ENCODE assay signal across 15 cellular contexts in genomic region chr7:150515752-150516151, GRCh38. TPM values are rescaled to one million over a fixed set of nuclear protein-coding genes. Genes with fewer than 3 reads are reported as not detected.
DNase-seq lines count a peak whose midpoint lies in the region; ATAC-seq, FAIRE-seq and TF ChIP-seq lines count a peak whose summit lies in the region.
"Had no signal": no experiment of that assay in that cellular context is flagged by ENCODE, and none has a peak within 500 bp of the region (broad histone marks: within the 10 kb centered on the region; RNA-seq: fewer than 3 reads in every experiment).

No MANE protein-coding gene starts in this region.

- H3K4me1 ChIP-seq in GM12878 (ENCODE audit: control insufficient read depth, insufficient read depth, low read length) (no peaks in the 10 kb centered on the region; the same call in 1 of the 2 replicates), mononuclear cell (ENCODE audit: insufficient read depth, low read length) (peaks cover 35% of the 10 kb centered on the region), upper lobe of left lung (peaks cover 0 to 5% (median 2%) of the 10 kb centered on the region in 4 donors)

- intact Hi-C loops in GM12878 (cut with micrococcal nuclease; ENCODE audit: unreplicated experiment), result no loop called here

- peak overlapping the region; percentile 63 for H3K27ac ChIP-seq in GM12878 (ENCODE audit: control insufficient read depth, insufficient read depth)
- peak overlapping the region; percentile 80 to 87 (median 82) for H3K27ac ChIP-seq in upper lobe of left lung
- H3K27ac ChIP-seq: epithelial cell of prostate had no signal

- RAD21 ChIA-PET in GM12878 (lab: Charles Lee; ENCODE audit: unreplicated experiment), result no interaction called here

- H2AFZ ChIP-seq in GM12878 (ENCODE audit: control insufficient read depth, low read depth, low read length), result peak overlapping the region; percentile 50

- no peak for TF ChIP-seq RAD21 in GM12878 (IDR thresholded peaks at IDR 0.05; ENCODE audit: insufficient read depth, low read depth, low read length)

- peaks cover 26% of the 10 kb centered on the region for H3K79me2 ChIP-seq in GM12878 (ENCODE audit: control insufficient read depth, insufficient read depth, low read length)

- H3K4me2 ChIP-seq in GM12878 (ENCODE audit: control insufficient read depth, insufficient read depth), result peak overlapping the region; percentile 66

- H3K9ac ChIP-seq in GM12878 (ENCODE audit: control insufficient read depth, insufficient read depth, low read length), result peak overlapping the region; percentile 72

- no peaks in the 10 kb centered on the region for H3K27me3 ChIP-seq in GM12878 (replicated peaks in 1 of 2; ENCODE audit: control insufficient read depth in 2 of 2, insufficient read depth in 2 of 2, low read length in 1 of 2)
- no peaks in the 10 kb centered on the region for H3K27me3 ChIP-seq in mononuclear cell (ENCODE audit: insufficient read depth, low read length)
- H3K27me3 ChIP-seq in upper lobe of left lung, result no peaks in the 10 kb centered on the region

- in situ Hi-C loops in GM12878 (cut with MboI), result no loop called here

- SMC1A ChIA-PET in GM12878 (lab: Charles Lee; ENCODE audit: uncharacterized antibody, unreplicated experiment), result interaction anchor here (0.8 to 1.3 kb wide), 2 partner anchors 152 to 238 kb away, joined by 3 to 4 read pairs; no protein-coding TSS in a partner anchor

- TF ChIP-seq EP300 in GM12878 (IDR thresholded peaks at IDR 0.05; ENCODE audit: borderline replicate concordance in 1 of 2, control insufficient read depth in 1 of 2, low read depth in 2 of 2, low read length in 2 of 2), result no peak
- TF ChIP-seq EP300 in upper lobe of left lung (IDR thresholded peaks at IDR 0.05), result no peak

- CTCF ChIA-PET in GM12878 (lab: Yijun Ruan, JAX), result interaction anchor here (1.2 kb wide), 1 partner anchor 67 kb away, joined by 4 read pairs; no protein-coding TSS in a partner anchor

- TF ChIP-seq CTCF in GM12878 (IDR thresholded peaks at IDR 0.05 in 2 of 3, conservative IDR thresholded peaks at IDR 0.05 in 1 of 3; ENCODE audit: control insufficient read depth in 2 of 3, extremely low read depth in 1 of 3, insufficient read depth in 1 of 3, low read depth in 3 of 3, low read length in 3 of 3) (no peak), upper lobe of left lung (IDR thresholded peaks at IDR 0.05) (no peak)

- H3K4me3 ChIP-seq in GM12878 (peak overlapping the region; percentile 80), mononuclear cell (ENCODE audit: low read length) (peak overlapping the region; percentile 74), upper lobe of left lung (peak overlapping the region; percentile 19 to 62 (median 41))

- peak; percentile 12 for DNase-seq in activated effector memory CD4-positive, alpha-beta T cell treated with Interleukin-2 at 50 U/mL for 16 hours
- DNase-seq in activated effector memory CD4-positive, alpha-beta T cell treated with anti-CD3 and anti-CD28 coated beads, Interleukin-2, amount 50 U/mL, for 16 hours, result no peak
- DNase-seq in GM12878 (ENCODE audit: low read depth, low spot score) (no peak), upper lobe of left lung (no peak), DMS114 treated with DMSO at 0.1 percent for 48 hours (lab: John Stamatoyannopoulos, UW; ENCODE audit: unreplicated experiment) (no peak), globus pallidus (ENCODE audit: low spot score) (no peak)
- no peak for DNase-seq in stimulated activated CD4-positive, alpha-beta T cell treated with anti-CD3 and anti-CD28 coated beads, Interleukin-2, amount 100 ng/mL, for 24 hours
- DNase-seq: GDM1, NCI-H1417 treated with DMSO at 0.1 percent for 48 hours, PC-3, posterior cingulate gyrus had no signal

- H3K9me3 ChIP-seq in GM12878 (replicated peaks; ENCODE audit: control insufficient read depth, insufficient read depth, low read length) (peaks cover 7% of the 10 kb centered on the region; the same call in 1 of the 3 replicates), mononuclear cell (ENCODE audit: low read depth, low read length) (no peaks in the 10 kb centered on the region), upper lobe of left lung (no peaks in the 10 kb centered on the region)

- no peak for TF ChIP-seq POLR2A in GM12878 (IDR thresholded peaks at IDR 0.05; ENCODE audit: low read depth, low read length)
- TF ChIP-seq POLR2A in upper lobe of left lung (IDR thresholded peaks at IDR 0.05), result no peak

- ATAC-seq in GM12878 (peak; percentile 48), upper lobe of left lung (ENCODE audit: low FRiP score in 2 of 2) (peak in 1 of 2 donors; percentile 28)
- ATAC-seq: PC-3 had no signal

- no TSS peak for BruUV-seq in GM12878 (replicated peaks; lab: Mats Ljungman, UMichigan)

- no peaks in the 10 kb centered on the region for H4K20me1 ChIP-seq in GM12878 (ENCODE audit: control insufficient read depth, insufficient read depth)

- 23% methylated on average over 7 of the region's 7 CpGs for WGBS in GM12878 (ENCODE audit: insufficient coverage, insufficient replicate concordance, low lambda C conversion rate, missing lambda C conversion rate)
- WGBS in upper lobe of left lung, 2 donors, result 42 to 57% methylated on average over 7 of the region's 7 CpGs

- no peak for FAIRE-seq in GM12878 (lab: Jason Lieb, UNC)
- FAIRE-seq: TTC549 had no signal

- H3K36me3 ChIP-seq in GM12878 (ENCODE audit: control insufficient read depth in 2 of 2, insufficient read depth in 2 of 2, low read length in 1 of 2), result no peaks in the 10 kb centered on the region; a peak in 1 of 4 replicates
- peaks cover 0 to 9% (median 2%) of the 10 kb centered on the region in 4 donors for H3K36me3 ChIP-seq in upper lobe of left lung

- POLR2A ChIA-PET in GM12878 (lab: Charles Lee), result no interaction called here

TF ChIP-seq in GM12878, 131 proteins besides CTCF, POLR2A, EP300 and RAD21:
- TF ChIP-seq KAT2A (conservative IDR thresholded peaks at IDR 0.05; ENCODE audit: control insufficient read depth, low read depth, low read length) (no peak), POLR2AphosphoS2 (IDR thresholded peaks at IDR 0.05; ENCODE audit: low read depth, low read length) (no peak), SIX5 (IDR thresholded peaks at IDR 0.05; ENCODE audit: low read depth, low read length, severe bottlenecking) (no peak), JUND (IDR thresholded peaks at IDR 0.05; ENCODE audit: low read depth, low read length) (no peak), SIN3A (IDR thresholded peaks at IDR 0.05; ENCODE audit: low read depth, low read length) (no peak)

RNA-seq across cellular contexts. Expression of gene GIMAP7, which starts 1.1 kb away (rescaled TPM):
- total RNA-seq in GM12878 (2013; cell fraction: nucleolus; rRNA removed), result 0.42 TPM in 1 of 2 replicates, not detected in the other
- total RNA-seq in GM12878 (2014; rRNA removed) (2.7 and 2.8 TPM in 2 replicates), GM12878 (2014; rRNA removed; fragmentation: Illumina TruSeq; extraction: Trizol) (4.5 and 5.1 TPM in 2 replicates), GM12878 (2021) (3.4 and 3.9 TPM in 2 replicates), mononuclear cell (44.2 TPM), upper lobe of left lung (10 to 100 TPM; 32.5 to 45.0 (median 36.8) TPM)
- polyA plus RNA-seq in GM12878 (2011; ENCODE audit: low read depth), result 6.3 TPM
- polyA plus RNA-seq in GM12878 (2011; rRNA removed) (4.9 and 7.4 TPM in 2 replicates), GM12878 (2014; fragmentation: Illumina TruSeq; extraction: Trizol) (7.4 and 10.2 TPM in 2 replicates), GM12878 (2014; fragmentation: Nextera tagmentation; extraction: Ambion mirVana) (10 to 100 TPM; 14.1 to 16.6 TPM), GM12878 (2014; rRNA removed) (3.5 and 3.7 TPM in 2 replicates), GM12878 (2016; fragmentation: Nextera tagmentation; extraction: Ambion mirVana) (1 to 10 TPM; 5.8 to 6.8 TPM)
- polyA plus RNA-seq in GM12878 (2011; cell fraction: cytosol; rRNA removed), result 4.9 and 5.4 TPM in 2 replicates
- 3.0 and 3.2 TPM in 2 replicates for polyA plus RNA-seq in GM12878 (2011; cell fraction: nucleus; rRNA removed)
- 7.0 and 9.8 TPM in 2 replicates for polyA plus RNA-seq in GM12878 (2012)
- polyA minus RNA-seq in GM12878 (2011; rRNA and poly(A)+ RNA removed), result 3.1 and 4.6 TPM in 2 replicates
- polyA minus RNA-seq in GM12878 (2011; cell fraction: cytosol; rRNA and poly(A)+ RNA removed), result 2.0 and 2.5 TPM in 2 replicates
- 1.9 and 2.1 TPM in 2 replicates for polyA minus RNA-seq in GM12878 (2011; cell fraction: nucleus; rRNA and poly(A)+ RNA removed)
- total RNA-seq: PC-3 had no signal
- polyA plus RNA-seq: AG04450 had no signal

RNA-seq across cellular contexts. Expression of gene GIMAP4, which starts 51.4 kb away (rescaled TPM):
- total RNA-seq in GM12878 (2013; cell fraction: nucleolus; rRNA removed), result 0.32 and 0.33 TPM in 2 replicates
- 0.11 and 0.98 TPM in 2 replicates for total RNA-seq in GM12878 (2014; rRNA removed)
- 0.28 and 0.40 TPM in 2 replicates for total RNA-seq in GM12878 (2014; rRNA removed; fragmentation: Illumina TruSeq; extraction: Trizol)
- total RNA-seq in GM12878 (2021), result 0.54 and 1.0 TPM in 2 replicates
- 1.4 TPM for polyA plus RNA-seq in GM12878 (2011; ENCODE audit: low read depth)
- 1.5 and 2.5 TPM in 2 replicates for polyA plus RNA-seq in GM12878 (2011; rRNA removed)
- 0.77 and 1.6 TPM in 2 replicates for polyA plus RNA-seq in GM12878 (2011; cell fraction: cytosol; rRNA removed)
- 0.38 and 0.54 TPM in 2 replicates for polyA plus RNA-seq in GM12878 (2011; cell fraction: nucleus; rRNA removed)
- polyA plus RNA-seq in GM12878 (2012), result 1.7 and 3.5 TPM in 2 replicates
- 0.43 and 1.5 TPM in 2 replicates for polyA plus RNA-seq in GM12878 (2014; fragmentation: Illumina TruSeq; extraction: Trizol)
- polyA plus RNA-seq in GM12878 (2014; fragmentation: Nextera tagmentation; extraction: Ambion mirVana), result under 1 TPM in 1 of 2 experiments, not detected in 1; 0.29 TPM
- 0.06 and 0.65 TPM in 2 replicates for polyA plus RNA-seq in GM12878 (2014; rRNA removed)
- polyA plus RNA-seq in GM12878 (2016; fragmentation: Nextera tagmentation; extraction: Ambion mirVana), result under 1 TPM; 0.11 to 0.32 TPM
- polyA minus RNA-seq in GM12878 (2011; rRNA and poly(A)+ RNA removed), result 0.77 and 1.5 TPM in 2 replicates
- polyA minus RNA-seq in GM12878 (2011; cell fraction: cytosol; rRNA and poly(A)+ RNA removed), result 0.94 TPM in 1 of 2 replicates, not detected in the other
- 0.73 TPM in 1 of 2 replicates, not detected in the other for polyA minus RNA-seq in GM12878 (2011; cell fraction: nucleus; rRNA and poly(A)+ RNA removed)
- 47.9 TPM for total RNA-seq in mononuclear cell
- 10 to 100 TPM; 34.0 to 78.9 (median 43.0) TPM for total RNA-seq in upper lobe of left lung
- total RNA-seq: PC-3 had no signal
- polyA plus RNA-seq: AG04450 had no signal

Comparison
In these comparisons a context has a peak if more than half of its experiments do, and no peak if none do; other contexts are left out.
1. RNA of gene GIMAP4, which starts 51.4 kb away (total RNA-seq): 47.9 TPM in mononuclear cell (single experiment) and 34.0 to 78.9 TPM in upper lobe of left lung; 0.11 to 1.0 TPM in GM12878; every median in the first group is over 10 times any median in the second.
2. Peak in every context shown above with its lines, with median percentiles within 50 percentile points of each other: H3K4me3 ChIP-seq.